In the genomic region with DNA sequence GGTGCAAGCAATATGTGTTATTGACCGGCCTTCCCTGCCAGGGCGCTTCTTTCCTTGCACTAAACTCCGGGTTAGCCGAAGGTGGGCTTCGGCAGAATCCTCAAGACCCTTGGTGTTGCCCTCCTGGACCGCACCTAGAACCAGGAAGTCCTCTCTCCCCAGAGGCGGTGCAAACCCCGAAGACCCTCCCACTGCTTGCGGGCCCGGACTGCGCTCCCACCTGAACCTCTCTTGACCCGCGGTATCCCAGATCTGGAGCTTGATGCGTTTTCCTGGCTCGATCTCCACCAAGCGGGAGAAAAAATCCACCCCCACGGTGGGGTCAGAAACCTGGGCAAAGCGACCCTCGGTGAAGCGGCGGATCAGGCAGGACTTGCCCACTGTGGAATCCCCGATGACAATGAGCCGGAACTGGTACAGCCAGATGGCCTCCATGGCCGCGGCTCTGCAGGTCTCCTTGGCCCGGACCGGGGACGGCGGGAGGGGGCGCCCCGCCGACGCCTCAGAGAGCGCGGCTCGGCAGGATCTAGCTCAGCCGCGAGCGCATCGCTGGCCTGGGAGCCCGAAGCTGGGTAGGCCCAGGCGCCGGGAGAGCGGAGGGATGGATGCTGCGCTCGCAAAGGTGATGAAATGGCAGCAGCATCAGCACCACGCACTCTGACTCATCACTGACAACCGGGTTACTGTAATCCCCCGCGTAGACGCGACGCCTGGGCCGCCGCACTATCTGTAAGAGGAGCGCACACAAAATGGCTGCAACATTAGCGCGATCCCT, we compare ENCODE assay signal across 8 cellular contexts. TPM values are rescaled to one million over a fixed set of nuclear protein-coding genes. Genes with fewer than 3 reads are reported as not detected.
DNase-seq lines count a peak whose midpoint lies in the region; ATAC-seq and TF ChIP-seq lines count a peak whose summit lies in the region.

Gene RAB39B, minus strand, starts transcription at position 638 of the 775 bp plus-strand sequence. Its CDS starts 203 bp downstream, at position 435.

- H3K27me3 ChIP-seq in ovary (no peaks in the 10 kb centered on the region), thymus (ENCODE audit: control insufficient read depth, insufficient read depth) (no peaks in the 10 kb centered on the region)

- TF ChIP-seq CTCF in glutamatergic neuron (IDR thresholded peaks at IDR 0.05; ENCODE audit: partially characterized antibody, unreplicated experiment) = no peak
- no peak for TF ChIP-seq CTCF in ovary (IDR thresholded peaks at IDR 0.05)

- H3K4me3 Mint-ChIP-seq in glutamatergic neuron (ENCODE audit: unreplicated experiment) = peak within 1 kb of the TSS; percentile 85

- H3K9me3 Mint-ChIP-seq in glutamatergic neuron (ENCODE audit: unreplicated experiment) = no peaks in the 10 kb centered on the region

- peak; percentile 75 for DNase-seq in DMS153 treated with DMSO at 0.1 percent for 48 hours (lab: John Stamatoyannopoulos, UW; ENCODE audit: unreplicated experiment)
- DNase-seq in HuH-7.5 (ENCODE audit: low spot score) = peak; percentile 16
- peak; percentile 64 to 71 for DNase-seq in SHP77 (lab: John Stamatoyannopoulos, UW)
- DNase-seq in activated naive CD4-positive, alpha-beta T cell treated with Interleukin-2 at 50 U/mL for 16 hours = peak; percentile 77
- peak; percentile 71 for DNase-seq in glutamatergic neuron
- peak; percentile 13 to 57 (median 33) for DNase-seq in ovary

- H3K4me1 ChIP-seq in ovary (ENCODE audit: insufficient read depth) (no peaks in the 10 kb centered on the region), thymus (ENCODE audit: control insufficient read depth, insufficient read depth, low read length) (no peaks in the 10 kb centered on the region)

- H3K36me3 Mint-ChIP-seq in glutamatergic neuron (ENCODE audit: unreplicated experiment) = no peaks in the 10 kb centered on the region

- H3K9me3 ChIP-seq in ovary = no peaks in the 10 kb centered on the region
- H3K9me3 ChIP-seq in thymus (ENCODE audit: control insufficient read depth) = no peaks in the 10 kb centered on the region

- peak within 1 kb of the TSS; percentile 95 for H3K27ac Mint-ChIP-seq in glutamatergic neuron (ENCODE audit: unreplicated experiment)

- H3K4me3 ChIP-seq in ovary = no peak within 1 kb of the TSS
- peak within 1 kb of the TSS; percentile 64 for H3K4me3 ChIP-seq in thymus (ENCODE audit: low read length)

- no peak for TF ChIP-seq EP300 in ovary (IDR thresholded peaks at IDR 0.05)

- 25 to 35% (median 29%) methylated on average over 56 to 58 of the region's 58 CpGs for WGBS in ovary, 3 donors
- WGBS in thymus = under 1% methylated on average over 58 of the region's 58 CpGs

- peak; percentile 91 for ATAC-seq in GM21515 (IDR thresholded peaks at IDR 0.05; ENCODE audit: unreplicated experiment)

- intact Hi-C loops in ovary (cut with DNase I) = no loop called here

- TF ChIP-seq POLR2A in ovary (IDR thresholded peaks at IDR 0.05) = no peak

- H3K4me1 Mint-ChIP-seq in glutamatergic neuron (ENCODE audit: low read depth, unreplicated experiment) = peaks cover 7% of the 10 kb centered on the region

- no peaks in the 10 kb centered on the region for H3K27me3 Mint-ChIP-seq in glutamatergic neuron (ENCODE audit: unreplicated experiment)

- H3K36me3 ChIP-seq in ovary (no peaks in the 10 kb centered on the region), thymus (ENCODE audit: control insufficient read depth, insufficient read depth) (no peaks in the 10 kb centered on the region)

- no peak within 1 kb of the TSS for H3K27ac ChIP-seq in ovary
- peak within 1 kb of the TSS; percentile 78 for H3K27ac ChIP-seq in thymus (ENCODE audit: low read depth)

RNA-seq across cellular contexts. Expression of gene RAB39B, which starts in this region (rescaled TPM):
- total RNA-seq in glutamatergic neuron (ENCODE audit: unreplicated experiment) = 20.9 TPM
- total RNA-seq in ovary = under 1 TPM; 0.10 to 0.82 (median 0.30) TPM
- 1 to 10 TPM in 1 of 2 donors, under 1 TPM in 1; 0.53 to 1.3 TPM for polyA plus RNA-seq in ovary
- polyA plus RNA-seq in thymus = 8.1 TPM

Comparison
In these comparisons a context has a peak if more than half of its experiments do, and no peak if none do; other contexts are left out.
1. RNA of gene RAB39B (total RNA-seq): 20.9 TPM in glutamatergic neuron (single experiment); 0.10 to 0.82 TPM in ovary; every median in the first group is over 10 times any median in the second.
2. DNase-seq: peak in every context shown above with its lines; median percentile 77 in activated naive CD4-positive, alpha-beta T cell treated with Interleukin-2 at 50 U/mL for 16 hours; 75 in DMS153 treated with DMSO at 0.1 percent for 48 hours; 71 in glutamatergic neuron; 68 in SHP77; 33 in ovary; 16 in HuH-7.5.